16 cellular contexts compared by ENCODE assay signal in genomic region chr16:58853830-58854229, GRCh38.
DNase-seq lines count a peak whose midpoint lies in the region; ATAC-seq, FAIRE-seq and TF ChIP-seq lines count a peak whose summit lies in the region.
"Had no signal": no experiment of that assay in that cellular context is flagged by ENCODE, and none has a peak within 500 bp of the region (broad histone marks: within the 10 kb centered on the region; RNA-seq: fewer than 3 reads in every experiment).

No MANE protein-coding gene starts in this region.

- H3K36me3 ChIP-seq in GM12878 (ENCODE audit: control insufficient read depth in 2 of 2, insufficient read depth in 2 of 2, low read length in 1 of 2) = no peaks in the 10 kb centered on the region
- H3K36me3 ChIP-seq in mesenchymal stem cell (ENCODE audit: control insufficient read depth in 1 of 2, insufficient read depth in 2 of 2, low read depth in 1 of 2, low read length in 2 of 2) = no peaks in the 10 kb centered on the region
- H3K36me3 ChIP-seq: right lobe of liver had no signal

- ATAC-seq in GM18511 (IDR thresholded peaks at IDR 0.05; ENCODE audit: unreplicated experiment) (peak; percentile 31), GM19467 (IDR thresholded peaks at IDR 0.05; ENCODE audit: unreplicated experiment) (peak; percentile 15), HG02884 (IDR thresholded peaks at IDR 0.05; ENCODE audit: unreplicated experiment) (peak; percentile 26), GM12878 (peak; percentile 40), omental fat pad (ENCODE audit: low FRiP score) (no peak), GM21515 (IDR thresholded peaks at IDR 0.05; ENCODE audit: unreplicated experiment) (no peak)
- ATAC-seq: CD8-positive, alpha-beta T cell; right lobe of liver had no signal

- H2BK120ac ChIP-seq in mesenchymal stem cell (ENCODE audit: low read depth, low read length) = no peak overlapping the region

- no peaks in the 10 kb centered on the region for H4K20me1 ChIP-seq in GM12878 (ENCODE audit: control insufficient read depth, insufficient read depth)

- in situ Hi-C loops in GM12878 (cut with MboI) = no loop called here

- H2AFZ ChIP-seq in GM12878 (ENCODE audit: control insufficient read depth, low read depth, low read length) = peak overlapping the region; percentile 60
- H2AFZ ChIP-seq in mesenchymal stem cell (ENCODE audit: low read depth, low read length) = no peak overlapping the region
- H2AFZ ChIP-seq: hepatocyte had no signal

- H3K18ac ChIP-seq in mesenchymal stem cell (ENCODE audit: low read depth in 1 of 2, low read length in 2 of 2) = no peak overlapping the region

- no peak overlapping the region for H3K4ac ChIP-seq in mesenchymal stem cell (ENCODE audit: low read depth in 1 of 2, low read length in 2 of 2)

- H3K9ac ChIP-seq in GM12878 (ENCODE audit: control insufficient read depth, insufficient read depth, low read length) (no peak overlapping the region), mesenchymal stem cell (ENCODE audit: low read length) (no peak overlapping the region)

- H3K79me1 ChIP-seq in mesenchymal stem cell (replicated peaks; ENCODE audit: low read length, poor library complexity, severe bottlenecking) = no peaks in the 10 kb centered on the region

- FAIRE-seq in GM12878 (lab: Jason Lieb, UNC) = no peak

- no peak for TF ChIP-seq RAD21 in GM12878 (IDR thresholded peaks at IDR 0.05; ENCODE audit: insufficient read depth, low read depth, low read length)

- H4K91ac ChIP-seq in mesenchymal stem cell (ENCODE audit: low read length) = no peak overlapping the region

- BruUV-seq in GM12878 (replicated peaks; lab: Mats Ljungman, UMichigan) = no TSS peak

- H3K27me3 ChIP-seq in GM12878 (replicated peaks in 1 of 2; ENCODE audit: control insufficient read depth in 2 of 2, insufficient read depth in 2 of 2, low read length in 1 of 2) (no peaks in the 10 kb centered on the region), mesenchymal stem cell (ENCODE audit: control insufficient read depth in 1 of 2, insufficient read depth in 1 of 2, low read length in 2 of 2) (peaks cover 6% of the 10 kb centered on the region in 2 experiments)
- H3K27me3 ChIP-seq: hepatocyte, right lobe of liver had no signal

- RAD21 ChIA-PET in GM12878 (lab: Charles Lee; ENCODE audit: unreplicated experiment) = interaction anchor here (0.7 to 6.2 kb wide), 17 partner anchors 9 to 108 kb away, joined by 3 to 76 read pairs (median 5); no protein-coding TSS in a partner anchor

- H3K79me2 ChIP-seq in GM12878 (ENCODE audit: control insufficient read depth, insufficient read depth, low read length) = no peaks in the 10 kb centered on the region
- H3K79me2 ChIP-seq: hepatocyte had no signal

- no peak for TF ChIP-seq EP300 in GM12878 (IDR thresholded peaks at IDR 0.05; ENCODE audit: borderline replicate concordance in 1 of 2, control insufficient read depth in 1 of 2, low read depth in 2 of 2, low read length in 2 of 2)

- H2AK5ac ChIP-seq in mesenchymal stem cell (ENCODE audit: low read length, severe bottlenecking) = no peak overlapping the region

- peaks cover 7% of the 10 kb centered on the region for H3K4me1 ChIP-seq in GM12878 (ENCODE audit: control insufficient read depth, insufficient read depth, low read length)
- H3K4me1 ChIP-seq in mesenchymal stem cell (ENCODE audit: control insufficient read depth, insufficient read depth, low read depth, low read length) = no peaks in the 10 kb centered on the region
- H3K4me1 ChIP-seq: right lobe of liver had no signal

- DNase-seq in GM12878 (ENCODE audit: low read depth, low spot score) (no peak), amygdala (lab: John Stamatoyannopoulos, UW) (no peak), omental fat pad (ENCODE audit: low spot score) (no peak), mesenchymal stem cell (no peak)
- DNase-seq: activated B cell treated with CpG ODN at 0.5 μM for 24 hours; amniotic stem cell; CD8-positive, alpha-beta T cell; cerebellar nuclear complex; H9; NCI-H1436; right lobe of liver had no signal

- SMC1A ChIA-PET in GM12878 (lab: Charles Lee; ENCODE audit: uncharacterized antibody, unreplicated experiment) = interaction anchor here (0.8 to 9.3 kb wide), 22 partner anchors 9 to 190 kb away, joined by 3 to 124 read pairs (median 4); no protein-coding TSS in a partner anchor

- no peak overlapping the region for H3K14ac ChIP-seq in mesenchymal stem cell (ENCODE audit: low read length in 2 of 2)

- H3K4me2 ChIP-seq in GM12878 (ENCODE audit: control insufficient read depth, insufficient read depth) = peak overlapping the region; percentile 42
- H3K4me2 ChIP-seq in mesenchymal stem cell (ENCODE audit: low read length, poor library complexity, severe bottlenecking) = no peak overlapping the region
- H3K4me2 ChIP-seq: hepatocyte had no signal

- no peaks in the 10 kb centered on the region; the same call in 2 of the 3 replicates for H3K9me3 ChIP-seq in GM12878 (replicated peaks; ENCODE audit: control insufficient read depth, insufficient read depth, low read length)
- no peaks in the 10 kb centered on the region for H3K9me3 ChIP-seq in mesenchymal stem cell (ENCODE audit: control insufficient read depth, low read length)
- H3K9me3 ChIP-seq: right lobe of liver had no signal

- H2BK5ac ChIP-seq in mesenchymal stem cell (ENCODE audit: low read depth, low read length, poor library complexity, severe bottlenecking) = no peak overlapping the region

- TF ChIP-seq POLR2A in GM12878 (IDR thresholded peaks at IDR 0.05; ENCODE audit: low read depth, low read length) = no peak

- no peak overlapping the region for H2BK15ac ChIP-seq in mesenchymal stem cell (ENCODE audit: low read depth, poor library complexity, severe bottlenecking)

- WGBS in GM12878 (ENCODE audit: insufficient coverage, insufficient replicate concordance, low lambda C conversion rate, missing lambda C conversion rate) = 19% methylated on average over 3 of the region's 3 CpGs
- WGBS in mesenchymal stem cell = 67% methylated on average over 3 of the region's 3 CpGs

- no peak overlapping the region for H3K23ac ChIP-seq in mesenchymal stem cell (ENCODE audit: low read length in 2 of 2)

- H3K27ac ChIP-seq in GM12878 (ENCODE audit: control insufficient read depth, insufficient read depth) (peak overlapping the region; percentile 50), mesenchymal stem cell (ENCODE audit: low read length, poor library complexity, severe bottlenecking) (no peak overlapping the region)
- H3K27ac ChIP-seq: hepatocyte, right lobe of liver had no signal

- TF ChIP-seq CTCF in GM12878 (IDR thresholded peaks at IDR 0.05 in 2 of 3, conservative IDR thresholded peaks at IDR 0.05 in 1 of 3; ENCODE audit: control insufficient read depth in 2 of 3, extremely low read depth in 1 of 3, insufficient read depth in 1 of 3, low read depth in 3 of 3, low read length in 3 of 3) = no peak
- TF ChIP-seq CTCF in omental fat pad (IDR thresholded peaks at IDR 0.05) = no peak

- POLR2A ChIA-PET in GM12878 (lab: Charles Lee) = interaction anchor here (0.6 to 1.8 kb wide), 5 partner anchors 11 to 1368 kb away, joined by 3 to 15 read pairs (median 4); no protein-coding TSS in a partner anchor

- no peak overlapping the region for H4K8ac ChIP-seq in mesenchymal stem cell (ENCODE audit: low read length)

- intact Hi-C loops in GM12878 (cut with micrococcal nuclease; ENCODE audit: unreplicated experiment) = loop anchor here (1.0 to 5.0 kb wide), 2 partner anchors 28 to 88 kb away; no protein-coding TSS in a partner anchor

- H3K4me3 ChIP-seq in GM12878 (no peak overlapping the region), mesenchymal stem cell (ENCODE audit: insufficient read depth in 1 of 2, low read depth in 1 of 2, low read length in 2 of 2) (no peak overlapping the region)
- H3K4me3 ChIP-seq: hepatocyte, right lobe of liver had no signal

- CTCF ChIA-PET in GM12878 (lab: Yijun Ruan, JAX) = interaction anchor here (0.6 to 5.5 kb wide), 10 partner anchors 10 to 1280 kb away, joined by 3 to 55 read pairs (median 4); no protein-coding TSS in a partner anchor

- H2BK12ac ChIP-seq in mesenchymal stem cell (ENCODE audit: low read length in 2 of 2) = no peak overlapping the region

TF ChIP-seq in GM12878, 131 proteins besides CTCF, POLR2A, EP300 and RAD21:
- TF ChIP-seq ZBTB40 (IDR thresholded peaks at IDR 0.05; ENCODE audit: borderline replicate concordance) (0 out of 2 replicates have a peak, but pooled peaks have one; percentile 18), BMI1 (IDR thresholded peaks at IDR 0.05; ENCODE audit: borderline replicate concordance) (no peak), RFX5 (IDR thresholded peaks at IDR 0.05; ENCODE audit: low read depth, low read length) (peak; percentile 89)
TF ChIP-seq in GM12878: peak in this region for 2.

Comparison
In these comparisons a context has a peak if more than half of its experiments do, and no peak if none do; other contexts are left out.
1. ATAC-seq: peak in GM18511 (single experiment), GM19467 (single experiment), HG02884 (single experiment) and GM12878 (single experiment); none in omental fat pad (single experiment) and GM21515 (single experiment).